ENCODE assay signal across 8 cellular contexts in genomic region chr7:27697861-27698430, GRCh38. TPM values are rescaled to one million over a fixed set of nuclear protein-coding genes. Genes with fewer than 3 reads are reported as not detected.
A peak's percentile ranks its signal among the peaks of the same experiment; 100 is the strongest.
DNase-seq lines count a peak whose midpoint lies in the region; ATAC-seq and TF ChIP-seq lines count a peak whose summit lies in the region.

No MANE protein-coding gene starts in this region.

- peak overlapping the region in 1 of 2 experiments; percentile 51; a peak in 2 of 4 replicates for H4K8ac ChIP-seq in IMR-90 (ENCODE audit: low read depth in 2 of 2, low read length in 2 of 2)

- peaks cover 7% of the 10 kb centered on the region; the same call in 1 of the 2 replicates for H3K4me1 ChIP-seq in IMR-90 (ENCODE audit: control insufficient read depth, insufficient read depth, low read length)

- no peak overlapping the region for H3K4ac ChIP-seq in IMR-90 (ENCODE audit: low read depth, low read length)

- dilution Hi-C loops in IMR-90 (cut with HindIII; ENCODE audit: low sequenced_read_pairs, unreplicated experiment), result no loop called here

- ATAC-seq in GM21390 (IDR thresholded peaks at IDR 0.05; ENCODE audit: unreplicated experiment) (peak; percentile 85), IMR-90 (ENCODE audit: low read depth) (peak; percentile 77), sciatic nerve (peak; percentile 51)

- no peak overlapping the region for H4K91ac ChIP-seq in IMR-90 (ENCODE audit: insufficient read depth, low read depth, low read length)

- H2BK15ac ChIP-seq in IMR-90 (ENCODE audit: low read depth, low read length), result no peak overlapping the region

- no CpG with 5 or more reads among the region's 3 CpGs for WGBS in IMR-90 (ENCODE audit: extremely low coverage in 2 of 2, insufficient read length in 1 of 2), 2 experiments

- no peak overlapping the region for H3K18ac ChIP-seq in IMR-90 (ENCODE audit: low read depth, low read length)

- in situ Hi-C loops in IMR-90 (cut with MboI; ENCODE audit: low sequenced_read_pairs), result no loop called here

- no peak for TF ChIP-seq CTCF in IMR-90 (conservative IDR thresholded peaks at IDR 0.05; ENCODE audit: low read depth, low read length)

- no peak overlapping the region for H2AK9ac ChIP-seq in IMR-90 (replicated peaks; ENCODE audit: low read depth, low read length, poor library complexity)

- CTCF ChIA-PET in IMR-90 (lab: Yijun Ruan, JAX), result no interaction called here

- no peaks in the 10 kb centered on the region for H3K9me3 ChIP-seq in IMR-90 (ENCODE audit: control insufficient read depth, insufficient read depth, low read length)

- no peaks in the 10 kb centered on the region for H3K36me3 ChIP-seq in IMR-90 (ENCODE audit: control insufficient read depth, insufficient read depth, low read length)

- no TSS peak for BruUV-seq in IMR-90 (replicated peaks; lab: Mats Ljungman, UMichigan)

- no peak overlapping the region for H3K23ac ChIP-seq in IMR-90 (ENCODE audit: low read depth, low read length)

- H3K27me3 ChIP-seq in IMR-90 (ENCODE audit: control insufficient read depth, insufficient read depth, low read length), result no peaks in the 10 kb centered on the region

- no peak overlapping the region for H3K4me3 ChIP-seq in IMR-90 (ENCODE audit: insufficient read depth, low read depth, low read length)

- no peak overlapping the region for H3K56ac ChIP-seq in IMR-90 (ENCODE audit: extremely low read depth, insufficient read depth, low read length)

- TF ChIP-seq POLR2A in IMR-90 (IDR thresholded peaks at IDR 0.05; ENCODE audit: low read depth, low read length), result no peak

- no peaks in the 10 kb centered on the region for H4K20me1 ChIP-seq in IMR-90 (ENCODE audit: insufficient read depth, low read length)

- peaks cover 12% of the 10 kb centered on the region for H3K9me1 ChIP-seq in IMR-90 (ENCODE audit: insufficient read depth, low read length)

- H2AFZ ChIP-seq in IMR-90 (replicated peaks; ENCODE audit: low read length, poor library complexity), result no peak overlapping the region

- H3K9ac ChIP-seq in IMR-90 (ENCODE audit: low read depth, low read length), result no peak overlapping the region

- no peak overlapping the region for H2BK20ac ChIP-seq in IMR-90 (ENCODE audit: low read depth, low read length)

- POLR2A ChIA-PET in IMR-90 (lab: Charles Lee; ENCODE audit: unreplicated experiment), result no interaction called here

- peak overlapping the region; percentile 12; the same call in 1 of the 2 replicates for H3K4me2 ChIP-seq in IMR-90 (ENCODE audit: low read depth, low read length)

- H3K14ac ChIP-seq in IMR-90 (replicated peaks; ENCODE audit: low read depth, low read length), result 0 out of 2 replicates have a peak overlapping the region, but pooled peaks have one; percentile 15

- intact Hi-C loops in IMR-90 (cut with micrococcal nuclease), result no loop called here
- intact Hi-C loops in sciatic nerve (cut with DNase I), result no loop called here

- H2BK5ac ChIP-seq in IMR-90 (ENCODE audit: low read depth, low read length, poor library complexity, severe bottlenecking), result no peak overlapping the region

- H3K79me1 ChIP-seq in IMR-90 (ENCODE audit: low read depth in 1 of 2, low read length in 2 of 2), result no peaks in the 10 kb centered on the region

- no peak overlapping the region for H2AK5ac ChIP-seq in IMR-90 (ENCODE audit: low read depth, low read length)

- peak; percentile 41 for DNase-seq in EH (ENCODE audit: low read depth)
- peak; percentile 49 for DNase-seq in IMR-90
- peak; percentile 38 for DNase-seq in amniotic epithelial cell (ENCODE audit: low read depth)
- no peak for DNase-seq in sciatic nerve (ENCODE audit: low spot score)
- DNase-seq in midbrain (lab: John Stamatoyannopoulos, UW), result no peak
- no peak for DNase-seq in NCI-H146 (lab: John Stamatoyannopoulos, UW)
- no peak for DNase-seq in NCI-H446 treated with DMSO at 0.1 percent for 48 hours (lab: John Stamatoyannopoulos, UW)

- no peak overlapping the region for H4K5ac ChIP-seq in IMR-90 (ENCODE audit: low read depth, low read length)

- no peak for TF ChIP-seq RAD21 in IMR-90 (IDR thresholded peaks at IDR 0.05; ENCODE audit: low read length)

- H2BK120ac ChIP-seq in IMR-90 (ENCODE audit: low read depth, low read length), result no peak overlapping the region

- H3K27ac ChIP-seq in IMR-90 (ENCODE audit: insufficient read depth, low read length), result no peak overlapping the region

TF ChIP-seq in IMR-90, 13 proteins besides CTCF, POLR2A, EP300 and RAD21:
- TF ChIP-seq FOS (IDR thresholded peaks at IDR 0.05; ENCODE audit: low read depth, low read length), result no peak
- TF ChIP-seq RCOR1 (IDR thresholded peaks at IDR 0.05; ENCODE audit: insufficient replicate concordance, low read length), result no peak
- TF ChIP-seq CEBPB (IDR thresholded peaks at IDR 0.05; ENCODE audit: low read depth, low read length), result no peak
- no peak for TF ChIP-seq USF2 (IDR thresholded peaks at IDR 0.05; ENCODE audit: low read depth, low read length)
- TF ChIP-seq RFX5 (IDR thresholded peaks at IDR 0.05; ENCODE audit: low read depth, low read length), result no peak
- no peak for TF ChIP-seq MAFK (IDR thresholded peaks at IDR 0.05; ENCODE audit: low read depth, low read length)
- TF ChIP-seq CHD1 (IDR thresholded peaks at IDR 0.05; ENCODE audit: low read depth, low read length), result no peak
- TF ChIP-seq SMC3 (IDR thresholded peaks at IDR 0.05; ENCODE audit: low read depth, low read length), result no peak
- TF ChIP-seq ELK1 (IDR thresholded peaks at IDR 0.05; ENCODE audit: borderline replicate concordance, low read depth, low read length), result no peak
- no peak for TF ChIP-seq BHLHE40 (IDR thresholded peaks at IDR 0.05; ENCODE audit: low read depth, low read length)
- no peak for TF ChIP-seq MAZ (IDR thresholded peaks at IDR 0.05; ENCODE audit: borderline replicate concordance, low read depth, low read length)
- TF ChIP-seq NFE2L2 (IDR thresholded peaks at IDR 0.05; ENCODE audit: low read depth, low read length), result no peak
- no peak for TF ChIP-seq MXI1 (IDR thresholded peaks at IDR 0.05; ENCODE audit: borderline replicate concordance, low read depth, low read length)
TF ChIP-seq in IMR-90: peak in this region for 0.

RNA-seq across cellular contexts. Expression of gene HIBADH, which starts 35.3 kb away (rescaled TPM):
- total RNA-seq in IMR-90 (2012; rRNA removed) (36.6 and 45.5 TPM in 2 replicates), sciatic nerve (33.7 TPM)
- polyA plus RNA-seq in IMR-90 (2012; rRNA removed), result 43.9 and 52.5 TPM in 2 replicates
- polyA plus RNA-seq in IMR-90 (2012; cell fraction: cytosol; rRNA removed), result 19.4 and 29.9 TPM in 2 replicates
- polyA plus RNA-seq in IMR-90 (2012; cell fraction: nucleus; rRNA removed; ENCODE audit: low replicate concordance), result 4.4 and 19.8 TPM in 2 replicates

RNA-seq across cellular contexts. Expression of gene TAX1BP1, which starts 42.0 kb away (rescaled TPM):
- total RNA-seq in IMR-90 (2012; rRNA removed), result 52.7 and 68.9 TPM in 2 replicates
- 46.0 and 49.0 TPM in 2 replicates for polyA plus RNA-seq in IMR-90 (2012; rRNA removed)
- polyA plus RNA-seq in IMR-90 (2012; cell fraction: cytosol; rRNA removed), result 17.2 and 19.7 TPM in 2 replicates
- polyA plus RNA-seq in IMR-90 (2012; cell fraction: nucleus; rRNA removed; ENCODE audit: low replicate concordance), result 7.7 and 44.0 TPM in 2 replicates
- 94.8 TPM for total RNA-seq in sciatic nerve

Comparison
In these comparisons a context has a peak if more than half of its experiments do, and no peak if none do; other contexts are left out.
1. DNase-seq: peak in EH (single experiment), IMR-90 (single experiment) and amniotic epithelial cell (single experiment); none in sciatic nerve (single experiment), midbrain (single experiment), NCI-H146 (single experiment) and NCI-H446 treated with DMSO at 0.1 percent for 48 hours (single experiment).
2. Peak in every context shown above with its lines, with median percentiles within 50 percentile points of each other: ATAC-seq.